In genomic region chr1:228166170-228166936, GRCh38 we compare ENCODE assay signal across 1 cellular context.
TF ChIP-seq lines count a peak whose summit lies in the region.

No MANE protein-coding gene starts in this region.

TF ChIP-seq in K562, 482 proteins besides CTCF, POLR2A, EP300 and RAD21 (continues in another document):
- no peak for TF ChIP-seq MCM3 (IDR thresholded peaks at IDR 0.05)
- peak; percentile 84 to 88; a peak in 3 of 4 replicates for TF ChIP-seq FOXA3 (CRISPR knock-in tag; conservative IDR thresholded peaks at IDR 0.05 in 1 of 2, IDR thresholded peaks at IDR 0.05 in 1 of 2)
- 0 out of 2 replicates have a peak, but pooled peaks have one; percentile 22 for TF ChIP-seq ZNF79 (CRISPR knock-in tag; IDR thresholded peaks at IDR 0.05; ENCODE audit: low read depth)
- TF ChIP-seq COPS2 (conservative IDR thresholded peaks at IDR 0.05), result no peak
- peak; percentile 11 for TF ChIP-seq CTBP1 (IDR thresholded peaks at IDR 0.05; ENCODE audit: borderline replicate concordance)
- TF ChIP-seq C11orf30 (IDR thresholded peaks at IDR 0.05; ENCODE audit: low read depth), result peak; percentile 39; the same call in 1 of the 2 replicates
- TF ChIP-seq ZBTB49 (CRISPR knock-in tag; IDR thresholded peaks at IDR 0.05; ENCODE audit: borderline replicate concordance), result no peak
- TF ChIP-seq SMAD1 (IDR thresholded peaks at IDR 0.05; ENCODE audit: low read depth, low read length, partially characterized antibody), result no peak
- no peak for TF ChIP-seq ATF1 (CRISPR knock-in tag; IDR thresholded peaks at IDR 0.05)
- peak; percentile 90 for TF ChIP-seq ATF1 (tag; IDR thresholded peaks at IDR 0.05)
- TF ChIP-seq SAP30 (IDR thresholded peaks at IDR 0.05; ENCODE audit: borderline replicate concordance, insufficient read depth, low read depth, low read length, poor library complexity, severe bottlenecking), result peak; percentile 86
- no peak for TF ChIP-seq BACH1 (tag; IDR thresholded peaks at IDR 0.05)
- no peak for TF ChIP-seq CREBBP (IDR thresholded peaks at IDR 0.05; ENCODE audit: low read depth, low read length)
- no peak; the same call in 1 of the 2 replicates for TF ChIP-seq ATF3 (IDR thresholded peaks at IDR 0.05)
- TF ChIP-seq ATF3 (CRISPR knock-in tag; conservative IDR thresholded peaks at IDR 0.05), result 0 out of 2 replicates have a peak, but pooled peaks have one; percentile 10
- TF ChIP-seq DPF2 (IDR thresholded peaks at IDR 0.05), result peak; percentile 42; the same call in 1 of the 2 replicates
- TF ChIP-seq DNMT1 (IDR thresholded peaks at IDR 0.05), result no peak
- peak; percentile 39 to 84; a peak in 2 of 4 replicates for TF ChIP-seq SIN3A (IDR thresholded peaks at IDR 0.05; ENCODE audit: borderline replicate concordance in 2 of 2, control insufficient read depth in 1 of 2, low read depth in 2 of 2, low read length in 2 of 2)
- TF ChIP-seq ZC3H8 (IDR thresholded peaks at IDR 0.05), result no peak
- no peak for TF ChIP-seq VEZF1 (CRISPR knock-in tag; IDR thresholded peaks at IDR 0.05)
- no peak for TF ChIP-seq TEAD4 (IDR thresholded peaks at IDR 0.05; ENCODE audit: low read length)
- TF ChIP-seq TEAD4 (CRISPR knock-in tag; IDR thresholded peaks at IDR 0.05; ENCODE audit: borderline replicate concordance), result no peak
- TF ChIP-seq BCOR (IDR thresholded peaks at IDR 0.05), result 0 out of 2 replicates have a peak, but pooled peaks have one; percentile 28
- TF ChIP-seq BHLHE40 (IDR thresholded peaks at IDR 0.05; ENCODE audit: low read length), result peak; percentile 53
- no peak for TF ChIP-seq ZNF407 (IDR thresholded peaks at IDR 0.05; ENCODE audit: low read depth)
- peak; percentile 18; the same call in 1 of the 2 replicates for TF ChIP-seq DEAF1 (CRISPR knock-in tag; IDR thresholded peaks at IDR 0.05)
- no peak for TF ChIP-seq DMBX1 (CRISPR knock-in tag; IDR thresholded peaks at IDR 0.05; ENCODE audit: borderline replicate concordance)
- peak; percentile 58 for TF ChIP-seq MAFK (IDR thresholded peaks at IDR 0.05; ENCODE audit: low read length)
- no peak for TF ChIP-seq KDM5B (IDR thresholded peaks at IDR 0.05; ENCODE audit: insufficient replicate concordance, low read depth, low read length)
- peak; percentile 22; the same call in 1 of the 2 replicates for TF ChIP-seq FOXK1 (CRISPR knock-in tag; IDR thresholded peaks at IDR 0.05; ENCODE audit: borderline replicate concordance)
- TF ChIP-seq CBX5 (IDR thresholded peaks at IDR 0.05; ENCODE audit: borderline replicate concordance, low read depth), result no peak
- TF ChIP-seq E2F5 (CRISPR knock-in tag; IDR thresholded peaks at IDR 0.05), result no peak
- TF ChIP-seq NFE2 (IDR thresholded peaks at IDR 0.05; ENCODE audit: low read depth), result peak; percentile 44; the same call in 1 of the 2 replicates
- TF ChIP-seq ZC3H11A (IDR thresholded peaks at IDR 0.05; ENCODE audit: low read depth, low read length), result no peak
- 0 out of 2 replicates have a peak, but pooled peaks have one; percentile 83 for TF ChIP-seq FOSL1 (tag; conservative IDR thresholded peaks at IDR 0.05)
- TF ChIP-seq ZNF143 (CRISPR knock-in tag; IDR thresholded peaks at IDR 0.05), result no peak
- TF ChIP-seq TCFL5 (CRISPR knock-in tag; conservative IDR thresholded peaks at IDR 0.05), result no peak
- peak; percentile 36; the same call in 1 of the 2 replicates for TF ChIP-seq TFAP4 (CRISPR knock-in tag; IDR thresholded peaks at IDR 0.05; ENCODE audit: borderline replicate concordance)
- no peak for TF ChIP-seq GABPB2 (CRISPR knock-in tag; conservative IDR thresholded peaks at IDR 0.05)
- TF ChIP-seq NR2C2 (CRISPR knock-in tag; IDR thresholded peaks at IDR 0.05), result 0 out of 2 replicates have a peak, but pooled peaks have one; percentile 22
- peak; percentile 84 for TF ChIP-seq NR2C2 (tag; IDR thresholded peaks at IDR 0.05)
- TF ChIP-seq STAT5B (CRISPR knock-in tag; IDR thresholded peaks at IDR 0.05), result no peak
- no peak for TF ChIP-seq FOS (IDR thresholded peaks at IDR 0.05; ENCODE audit: extremely low read depth, insufficient read length)
- no peak for TF ChIP-seq HDAC8 (tag; IDR thresholded peaks at IDR 0.05)
- peak in 1 of 2 experiments; percentile 27; a peak in 1 of 4 replicates for TF ChIP-seq SRF (CRISPR knock-in tag; IDR thresholded peaks at IDR 0.05)
- peak; percentile 25; the same call in 1 of the 2 replicates for TF ChIP-seq KAT7 (CRISPR knock-in tag; IDR thresholded peaks at IDR 0.05; ENCODE audit: borderline replicate concordance)
- TF ChIP-seq ZNF584 (CRISPR knock-in tag; IDR thresholded peaks at IDR 0.05; ENCODE audit: low read depth), result peak; percentile 85
- TF ChIP-seq ZNF695 (CRISPR knock-in tag; IDR thresholded peaks at IDR 0.05), result no peak
- TF ChIP-seq ZNF583 (CRISPR knock-in tag; IDR thresholded peaks at IDR 0.05), result 0 out of 2 replicates have a peak, but pooled peaks have one; percentile 66
- no peak for TF ChIP-seq HCFC1 (IDR thresholded peaks at IDR 0.05; ENCODE audit: low read depth, low read length)
- no peak; a peak in 1 of 3 replicates for TF ChIP-seq CBX3 (IDR thresholded peaks at IDR 0.05; ENCODE audit: borderline replicate concordance in 1 of 2, low read length in 2 of 2)
- peak; percentile 98 for TF ChIP-seq PKNOX1 (IDR thresholded peaks at IDR 0.05)
- TF ChIP-seq EP400 (IDR thresholded peaks at IDR 0.05), result peak; percentile 8; the same call in 1 of the 2 replicates
- TF ChIP-seq ZFP1 (CRISPR knock-in tag; IDR thresholded peaks at IDR 0.05), result 0 out of 2 replicates have a peak, but pooled peaks have one; percentile 51
- TF ChIP-seq ZNF239 (CRISPR knock-in tag; IDR thresholded peaks at IDR 0.05), result 0 out of 2 replicates have a peak, but pooled peaks have one; percentile 35
